In genomic region chr10:52485486-52485885, GRCh38 we compare ENCODE assay signal across 2 cellular contexts.
TF ChIP-seq lines count a peak whose summit lies in the region.

No MANE protein-coding gene starts in this region.

TF ChIP-seq in A549, 52 proteins besides CTCF, POLR2A, EP300 and RAD21 (continued from another document):
- TF ChIP-seq NPAS2 (CRISPR knock-in tag; IDR thresholded peaks at IDR 0.05; ENCODE audit: borderline replicate concordance) (no peak), RNF2 (IDR thresholded peaks at IDR 0.05; ENCODE audit: borderline replicate concordance, low read depth) (no peak), EHMT2 (IDR thresholded peaks at IDR 0.05; ENCODE audit: low read depth) (no peak), ZC3H11A (IDR thresholded peaks at IDR 0.05) (no peak), USF2 (IDR thresholded peaks at IDR 0.05) (no peak), ATOH8 (CRISPR knock-in tag; IDR thresholded peaks at IDR 0.05; ENCODE audit: low read depth) (no peak), MAZ (IDR thresholded peaks at IDR 0.05; ENCODE audit: borderline replicate concordance, low read depth, low read length) (no peak), CHD2 (IDR thresholded peaks at IDR 0.05; ENCODE audit: low read length, partially characterized antibody) (no peak), HOXB5 (CRISPR knock-in tag; IDR thresholded peaks at IDR 0.05) (no peak), HEYL (CRISPR knock-in tag; IDR thresholded peaks at IDR 0.05) (no peak)
TF ChIP-seq in A549: peak in this region for 0.

TF ChIP-seq in HCT116, 20 proteins besides CTCF, POLR2A, EP300 and RAD21 (continued from another document):
- TF ChIP-seq, protein P1, sequence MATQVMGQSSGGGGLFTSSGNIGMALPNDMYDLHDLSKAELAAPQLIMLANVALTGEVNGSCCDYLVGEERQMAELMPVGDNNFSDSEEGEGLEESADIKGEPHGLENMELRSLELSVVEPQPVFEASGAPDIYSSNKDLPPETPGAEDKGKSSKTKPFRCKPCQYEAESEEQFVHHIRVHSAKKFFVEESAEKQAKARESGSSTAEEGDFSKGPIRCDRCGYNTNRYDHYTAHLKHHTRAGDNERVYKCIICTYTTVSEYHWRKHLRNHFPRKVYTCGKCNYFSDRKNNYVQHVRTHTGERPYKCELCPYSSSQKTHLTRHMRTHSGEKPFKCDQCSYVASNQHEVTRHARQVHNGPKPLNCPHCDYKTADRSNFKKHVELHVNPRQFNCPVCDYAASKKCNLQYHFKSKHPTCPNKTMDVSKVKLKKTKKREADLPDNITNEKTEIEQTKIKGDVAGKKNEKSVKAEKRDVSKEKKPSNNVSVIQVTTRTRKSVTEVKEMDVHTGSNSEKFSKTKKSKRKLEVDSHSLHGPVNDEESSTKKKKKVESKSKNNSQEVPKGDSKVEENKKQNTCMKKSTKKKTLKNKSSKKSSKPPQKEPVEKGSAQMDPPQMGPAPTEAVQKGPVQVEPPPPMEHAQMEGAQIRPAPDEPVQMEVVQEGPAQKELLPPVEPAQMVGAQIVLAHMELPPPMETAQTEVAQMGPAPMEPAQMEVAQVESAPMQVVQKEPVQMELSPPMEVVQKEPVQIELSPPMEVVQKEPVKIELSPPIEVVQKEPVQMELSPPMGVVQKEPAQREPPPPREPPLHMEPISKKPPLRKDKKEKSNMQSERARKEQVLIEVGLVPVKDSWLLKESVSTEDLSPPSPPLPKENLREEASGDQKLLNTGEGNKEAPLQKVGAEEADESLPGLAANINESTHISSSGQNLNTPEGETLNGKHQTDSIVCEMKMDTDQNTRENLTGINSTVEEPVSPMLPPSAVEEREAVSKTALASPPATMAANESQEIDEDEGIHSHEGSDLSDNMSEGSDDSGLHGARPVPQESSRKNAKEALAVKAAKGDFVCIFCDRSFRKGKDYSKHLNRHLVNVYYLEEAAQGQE (IDR thresholded peaks at IDR 0.05; ENCODE audit: low read depth): no peak
- TF ChIP-seq POLR2AphosphoS5 (IDR thresholded peaks at IDR 0.05; ENCODE audit: low read depth, low read length): no peak
- no peak for TF ChIP-seq FOSL1 (IDR thresholded peaks at IDR 0.05; ENCODE audit: low read depth)
- TF ChIP-seq SRF (IDR thresholded peaks at IDR 0.05; ENCODE audit: low read depth): no peak
- no peak for TF ChIP-seq MAX (IDR thresholded peaks at IDR 0.05)
- no peak for TF ChIP-seq ZFX (IDR thresholded peaks at IDR 0.05)
- no peak for TF ChIP-seq ZNF274 (IDR thresholded peaks at IDR 0.05; ENCODE audit: low read depth, low read length)
- no peak for TF ChIP-seq YY1 (IDR thresholded peaks at IDR 0.05; ENCODE audit: extremely low read depth, insufficient replicate concordance, low read depth, low read length)
- no peak for TF ChIP-seq CEBPB (IDR thresholded peaks at IDR 0.05; ENCODE audit: low read depth)
- TF ChIP-seq, protein P2, sequence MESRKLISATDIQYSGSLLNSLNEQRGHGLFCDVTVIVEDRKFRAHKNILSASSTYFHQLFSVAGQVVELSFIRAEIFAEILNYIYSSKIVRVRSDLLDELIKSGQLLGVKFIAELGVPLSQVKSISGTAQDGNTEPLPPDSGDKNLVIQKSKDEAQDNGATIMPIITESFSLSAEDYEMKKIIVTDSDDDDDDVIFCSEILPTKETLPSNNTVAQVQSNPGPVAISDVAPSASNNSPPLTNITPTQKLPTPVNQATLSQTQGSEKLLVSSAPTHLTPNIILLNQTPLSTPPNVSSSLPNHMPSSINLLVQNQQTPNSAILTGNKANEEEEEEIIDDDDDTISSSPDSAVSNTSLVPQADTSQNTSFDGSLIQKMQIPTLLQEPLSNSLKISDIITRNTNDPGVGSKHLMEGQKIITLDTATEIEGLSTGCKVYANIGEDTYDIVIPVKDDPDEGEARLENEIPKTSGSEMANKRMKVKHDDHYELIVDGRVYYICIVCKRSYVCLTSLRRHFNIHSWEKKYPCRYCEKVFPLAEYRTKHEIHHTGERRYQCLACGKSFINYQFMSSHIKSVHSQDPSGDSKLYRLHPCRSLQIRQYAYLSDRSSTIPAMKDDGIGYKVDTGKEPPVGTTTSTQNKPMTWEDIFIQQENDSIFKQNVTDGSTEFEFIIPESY (IDR thresholded peaks at IDR 0.05; ENCODE audit: extremely low read depth, insufficient replicate concordance, low read length): no peak
